Comparison of ENCODE assay signal across 1 cellular context in genomic region chr21:41615613-41616012, GRCh38.
TF ChIP-seq lines count a peak whose summit lies in the region.

No MANE protein-coding gene starts in this region.

TF ChIP-seq in IMR-90, 13 proteins besides CTCF, POLR2A, EP300 and RAD21 (continued from another document):
- TF ChIP-seq CHD1 (IDR thresholded peaks at IDR 0.05; ENCODE audit: low read depth, low read length) (0 out of 2 replicates have a peak, but pooled peaks have one; percentile 60), BHLHE40 (IDR thresholded peaks at IDR 0.05; ENCODE audit: low read depth, low read length) (no peak)
